Comparison of ENCODE assay signal across 1 cellular context in genomic region chr15:85580914-85581313, GRCh38.
TF ChIP-seq lines count a peak whose summit lies in the region.

No MANE protein-coding gene starts in this region.

TF ChIP-seq in liver, 16 proteins besides CTCF, POLR2A, EP300 and RAD21 (continued from another document):
- no peak for TF ChIP-seq REST (IDR thresholded peaks at IDR 0.05)
- no peak for TF ChIP-seq JUND (IDR thresholded peaks at IDR 0.05)
